Comparison of ENCODE assay signal across 1 cellular context in the genomic region with DNA sequence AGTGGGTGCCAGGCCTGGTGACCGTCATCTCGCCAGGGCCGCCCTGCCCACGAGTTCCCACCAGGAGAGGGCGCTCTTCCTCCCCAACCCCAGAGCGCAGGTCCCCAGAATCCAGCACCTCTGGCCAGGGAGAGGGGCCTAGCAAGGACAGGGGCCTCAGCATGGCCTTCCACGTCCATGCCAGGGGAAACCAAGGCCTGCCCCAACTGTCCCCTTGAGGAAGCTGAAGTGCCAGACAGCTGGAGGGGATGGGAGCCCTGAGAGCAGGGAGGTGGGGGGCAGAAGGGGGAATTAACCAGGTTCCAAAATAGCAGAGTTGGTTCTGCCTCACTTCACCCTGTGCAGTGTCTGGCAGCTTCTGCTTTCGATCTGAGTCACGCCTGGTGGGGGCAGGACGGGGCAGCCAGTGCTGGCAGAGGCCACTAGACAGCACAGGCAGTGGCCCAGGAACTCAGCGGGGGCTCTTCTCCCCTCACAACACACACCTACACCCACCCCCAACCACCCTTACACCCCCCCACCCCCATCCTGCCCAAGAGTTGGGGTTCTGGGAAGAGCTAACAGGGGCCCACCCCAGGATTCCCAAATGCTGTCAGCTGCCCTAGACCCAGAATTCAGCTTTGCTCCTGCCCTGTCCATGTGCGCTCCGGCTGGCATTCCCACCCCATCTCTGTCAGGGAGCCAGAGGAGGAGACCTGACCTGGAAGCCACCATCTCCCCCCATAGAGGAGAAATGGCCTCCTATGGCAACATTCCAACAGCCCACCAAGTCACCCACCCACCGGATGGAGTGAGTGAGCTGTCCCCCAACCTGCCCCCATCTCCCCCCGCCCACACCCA.
TF ChIP-seq lines count a peak whose summit lies in the region.

No MANE protein-coding gene starts in this region.

TF ChIP-seq in GM12878, 131 proteins besides CTCF, POLR2A, EP300 and RAD21 (continued from another document):
- TF ChIP-seq, protein P1, sequence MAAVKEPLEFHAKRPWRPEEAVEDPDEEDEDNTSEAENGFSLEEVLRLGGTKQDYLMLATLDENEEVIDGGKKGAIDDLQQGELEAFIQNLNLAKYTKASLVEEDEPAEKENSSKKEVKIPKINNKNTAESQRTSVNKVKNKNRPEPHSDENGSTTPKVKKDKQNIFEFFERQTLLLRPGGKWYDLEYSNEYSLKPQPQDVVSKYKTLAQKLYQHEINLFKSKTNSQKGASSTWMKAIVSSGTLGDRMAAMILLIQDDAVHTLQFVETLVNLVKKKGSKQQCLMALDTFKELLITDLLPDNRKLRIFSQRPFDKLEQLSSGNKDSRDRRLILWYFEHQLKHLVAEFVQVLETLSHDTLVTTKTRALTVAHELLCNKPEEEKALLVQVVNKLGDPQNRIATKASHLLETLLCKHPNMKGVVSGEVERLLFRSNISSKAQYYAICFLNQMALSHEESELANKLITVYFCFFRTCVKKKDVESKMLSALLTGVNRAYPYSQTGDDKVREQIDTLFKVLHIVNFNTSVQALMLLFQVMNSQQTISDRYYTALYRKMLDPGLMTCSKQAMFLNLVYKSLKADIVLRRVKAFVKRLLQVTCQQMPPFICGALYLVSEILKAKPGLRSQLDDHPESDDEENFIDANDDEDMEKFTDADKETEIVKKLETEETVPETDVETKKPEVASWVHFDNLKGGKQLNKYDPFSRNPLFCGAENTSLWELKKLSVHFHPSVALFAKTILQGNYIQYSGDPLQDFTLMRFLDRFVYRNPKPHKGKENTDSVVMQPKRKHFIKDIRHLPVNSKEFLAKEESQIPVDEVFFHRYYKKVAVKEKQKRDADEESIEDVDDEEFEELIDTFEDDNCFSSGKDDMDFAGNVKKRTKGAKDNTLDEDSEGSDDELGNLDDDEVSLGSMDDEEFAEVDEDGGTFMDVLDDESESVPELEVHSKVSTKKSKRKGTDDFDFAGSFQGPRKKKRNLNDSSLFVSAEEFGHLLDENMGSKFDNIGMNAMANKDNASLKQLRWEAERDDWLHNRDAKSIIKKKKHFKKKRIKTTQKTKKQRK (IDR thresholded peaks at IDR 0.05; ENCODE audit: low read depth, low read length) = no peak
- TF ChIP-seq TARDBP (IDR thresholded peaks at IDR 0.05; ENCODE audit: borderline replicate concordance) (no peak; the same call in 1 of the 2 replicates), NR2F1 (conservative IDR thresholded peaks at IDR 0.05) (peak; percentile 87), PAX8 (IDR thresholded peaks at IDR 0.05) (no peak), GABPA (IDR thresholded peaks at IDR 0.05; ENCODE audit: low read depth) (no peak), SMC3 (IDR thresholded peaks at IDR 0.05; ENCODE audit: borderline replicate concordance, low read length) (peak; percentile 66; the same call in 1 of the 2 replicates), RFX5 (IDR thresholded peaks at IDR 0.05; ENCODE audit: low read depth, low read length) (no peak), ZSCAN29 (IDR thresholded peaks at IDR 0.05) (peak; percentile 78; the same call in 1 of the 2 replicates), CEBPB (IDR thresholded peaks at IDR 0.05; ENCODE audit: borderline replicate concordance in 1 of 2, low read depth in 2 of 2, low read length in 2 of 2) (no peak), CHD1 (IDR thresholded peaks at IDR 0.05; ENCODE audit: low read depth, low read length) (no peak), ZNF207 (IDR thresholded peaks at IDR 0.05; ENCODE audit: borderline replicate concordance) (peak; percentile 83), IKZF2 (IDR thresholded peaks at IDR 0.05) (peak; percentile 92 to 97)
- TF ChIP-seq, protein P2, sequence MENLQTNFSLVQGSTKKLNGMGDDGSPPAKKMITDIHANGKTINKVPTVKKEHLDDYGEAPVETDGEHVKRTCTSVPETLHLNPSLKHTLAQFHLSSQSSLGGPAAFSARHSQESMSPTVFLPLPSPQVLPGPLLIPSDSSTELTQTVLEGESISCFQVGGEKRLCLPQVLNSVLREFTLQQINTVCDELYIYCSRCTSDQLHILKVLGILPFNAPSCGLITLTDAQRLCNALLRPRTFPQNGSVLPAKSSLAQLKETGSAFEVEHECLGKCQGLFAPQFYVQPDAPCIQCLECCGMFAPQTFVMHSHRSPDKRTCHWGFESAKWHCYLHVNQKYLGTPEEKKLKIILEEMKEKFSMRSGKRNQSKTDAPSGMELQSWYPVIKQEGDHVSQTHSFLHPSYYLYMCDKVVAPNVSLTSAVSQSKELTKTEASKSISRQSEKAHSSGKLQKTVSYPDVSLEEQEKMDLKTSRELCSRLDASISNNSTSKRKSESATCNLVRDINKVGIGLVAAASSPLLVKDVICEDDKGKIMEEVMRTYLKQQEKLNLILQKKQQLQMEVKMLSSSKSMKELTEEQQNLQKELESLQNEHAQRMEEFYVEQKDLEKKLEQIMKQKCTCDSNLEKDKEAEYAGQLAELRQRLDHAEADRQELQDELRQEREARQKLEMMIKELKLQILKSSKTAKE (IDR thresholded peaks at IDR 0.05; ENCODE audit: low read depth, poor library complexity, severe bottlenecking) = peak; percentile 100
- TF ChIP-seq, protein P3, sequence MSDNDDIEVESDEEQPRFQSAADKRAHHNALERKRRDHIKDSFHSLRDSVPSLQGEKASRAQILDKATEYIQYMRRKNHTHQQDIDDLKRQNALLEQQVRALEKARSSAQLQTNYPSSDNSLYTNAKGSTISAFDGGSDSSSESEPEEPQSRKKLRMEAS (IDR thresholded peaks at IDR 0.05; ENCODE audit: low read depth, low read length) = peak; percentile 60; the same call in 1 of the 2 replicates
- TF ChIP-seq, protein P4, sequence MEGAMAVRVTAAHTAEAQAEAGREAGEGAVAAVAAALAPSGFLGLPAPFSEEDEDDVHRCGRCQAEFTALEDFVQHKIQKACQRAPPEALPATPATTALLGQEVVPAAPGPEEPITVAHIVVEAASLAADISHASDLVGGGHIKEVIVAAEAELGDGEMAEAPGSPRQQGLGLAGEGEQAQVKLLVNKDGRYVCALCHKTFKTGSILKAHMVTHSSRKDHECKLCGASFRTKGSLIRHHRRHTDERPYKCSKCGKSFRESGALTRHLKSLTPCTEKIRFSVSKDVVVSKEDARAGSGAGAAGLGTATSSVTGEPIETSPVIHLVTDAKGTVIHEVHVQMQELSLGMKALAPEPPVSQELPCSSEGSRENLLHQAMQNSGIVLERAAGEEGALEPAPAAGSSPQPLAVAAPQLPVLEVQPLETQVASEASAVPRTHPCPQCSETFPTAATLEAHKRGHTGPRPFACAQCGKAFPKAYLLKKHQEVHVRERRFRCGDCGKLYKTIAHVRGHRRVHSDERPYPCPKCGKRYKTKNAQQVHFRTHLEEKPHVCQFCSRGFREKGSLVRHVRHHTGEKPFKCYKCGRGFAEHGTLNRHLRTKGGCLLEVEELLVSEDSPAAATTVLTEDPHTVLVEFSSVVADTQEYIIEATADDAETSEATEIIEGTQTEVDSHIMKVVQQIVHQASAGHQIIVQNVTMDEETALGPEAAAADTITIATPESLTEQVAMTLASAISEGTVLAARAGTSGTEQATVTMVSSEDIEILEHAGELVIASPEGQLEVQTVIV (IDR thresholded peaks at IDR 0.05; ENCODE audit: borderline replicate concordance, partially characterized antibody) = no peak
- TF ChIP-seq, protein P5, sequence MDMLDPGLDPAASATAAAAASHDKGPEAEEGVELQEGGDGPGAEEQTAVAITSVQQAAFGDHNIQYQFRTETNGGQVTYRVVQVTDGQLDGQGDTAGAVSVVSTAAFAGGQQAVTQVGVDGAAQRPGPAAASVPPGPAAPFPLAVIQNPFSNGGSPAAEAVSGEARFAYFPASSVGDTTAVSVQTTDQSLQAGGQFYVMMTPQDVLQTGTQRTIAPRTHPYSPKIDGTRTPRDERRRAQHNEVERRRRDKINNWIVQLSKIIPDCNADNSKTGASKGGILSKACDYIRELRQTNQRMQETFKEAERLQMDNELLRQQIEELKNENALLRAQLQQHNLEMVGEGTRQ (IDR thresholded peaks at IDR 0.05; ENCODE audit: borderline replicate concordance, low read depth, low read length) = no peak
TF ChIP-seq in GM12878: peak in this region for 71.
